In genomic region chr12:11927311-11927935, GRCh38 we compare ENCODE assay signal across 18 cellular contexts.
A peak's percentile ranks its signal among the peaks of the same experiment; 100 is the strongest.
DNase-seq lines count a peak whose midpoint lies in the region; ATAC-seq and TF ChIP-seq lines count a peak whose summit lies in the region.
"Had no signal": no experiment of that assay in that cellular context is flagged by ENCODE, and none has a peak within 500 bp of the region (broad histone marks: within the 10 kb centered on the region; RNA-seq: fewer than 3 reads in every experiment).

No MANE protein-coding gene starts in this region.

- CTCF ChIA-PET in activated CD4-positive, alpha-beta memory T cell treated with anti-CD3 and anti-CD28 coated beads for 36 hours (lab: Charles Lee): no interaction called here

- intact Hi-C loops in activated CD4-positive, alpha-beta memory T cell treated with anti-CD3 and anti-CD28 coated beads for 36 hours (cut with micrococcal nuclease): no loop called here

- DNase-seq in AG08396 (ENCODE audit: low spot score) (peak; percentile 39), NCI-H146 treated with DMSO at 0.1 percent for 48 hours (lab: John Stamatoyannopoulos, UW; ENCODE audit: unreplicated experiment) (peak; percentile 94), astrocyte of the spinal cord (ENCODE audit: low read depth, low spot score) (peak; percentile 33), islet precursor cell (peak; percentile 81), cerebellar nuclear complex (lab: John Stamatoyannopoulos, UW) (no peak)
- DNase-seq in activated CD4-positive, alpha-beta memory T cell treated with anti-CD3 and anti-CD28 coated beads for 36 hours: no peak
- DNase-seq: activated naive CD4-positive, alpha-beta T cell treated with anti-CD3 and anti-CD28 coated beads, Interleukin-2, amount 50 U/mL, for 16 hours; activated T-cell treated with anti-CD3 and anti-CD28 coated beads for 4 hours; CD8-positive, alpha-beta T cell; DND-41; effector memory CD4-positive, alpha-beta T cell; left ventricle myocardium superior; NCI-H82; posterior cingulate gyrus; stimulated activated naive CD8-positive, alpha-beta T cell treated with anti-CD3 and anti-CD28 coated beads, Interleukin-15, Interleukin-2, amounts not matched to agents 100 U/mL and 50 U/mL, for 24 hours; T-helper 17 cell had no signal

- POLR2A ChIA-PET in activated CD4-positive, alpha-beta memory T cell treated with anti-CD3 and anti-CD28 coated beads for 36 hours (lab: Charles Lee): no interaction called here

- H3K27me3 Mint-ChIP-seq in activated CD4-positive, alpha-beta memory T cell treated with anti-CD3 and anti-CD28 coated beads for 36 hours: peaks cover 1% of the 10 kb centered on the region
- H3K27me3 Mint-ChIP-seq: T-helper 17 cell had no signal

- H3K36me3 Mint-ChIP-seq in activated CD4-positive, alpha-beta memory T cell treated with anti-CD3 and anti-CD28 coated beads for 36 hours: no peaks in the 10 kb centered on the region
- H3K36me3 Mint-ChIP-seq: CD8-positive, alpha-beta T cell had no signal

- H3K9me3 Mint-ChIP-seq in activated CD4-positive, alpha-beta memory T cell treated with anti-CD3 and anti-CD28 coated beads for 36 hours: no peaks in the 10 kb centered on the region
- H3K9me3 Mint-ChIP-seq: CD8-positive, alpha-beta T cell had no signal

- H3K4me1 Mint-ChIP-seq in activated CD4-positive, alpha-beta memory T cell treated with anti-CD3 and anti-CD28 coated beads for 36 hours (ENCODE audit: low read depth): peaks cover 14% of the 10 kb centered on the region

- in situ Hi-C loops in astrocyte of the spinal cord (cut with HindIII; ENCODE audit: low sequenced_read_pairs): no loop called here

- no peak overlapping the region for H3K4me3 Mint-ChIP-seq in activated CD4-positive, alpha-beta memory T cell treated with anti-CD3 and anti-CD28 coated beads for 36 hours
- H3K4me3 Mint-ChIP-seq: CD8-positive, alpha-beta T cell; T-helper 17 cell had no signal

- TF ChIP-seq CTCF in astrocyte of the spinal cord (IDR thresholded peaks at IDR 0.05; ENCODE audit: low read depth, low read length): no peak

- no peak overlapping the region for H3K27ac Mint-ChIP-seq in activated CD4-positive, alpha-beta memory T cell treated with anti-CD3 and anti-CD28 coated beads for 36 hours
- H3K27ac Mint-ChIP-seq: CD8-positive, alpha-beta T cell; T-helper 17 cell had no signal

- no peak for ATAC-seq in HG03442 (IDR thresholded peaks at IDR 0.05; ENCODE audit: unreplicated experiment)
- ATAC-seq in HG02884 (IDR thresholded peaks at IDR 0.05; ENCODE audit: unreplicated experiment): no peak
- ATAC-seq: CD8-positive, alpha-beta T cell; left ventricle myocardium superior; stimulated activated naive CD8-positive, alpha-beta T cell treated with anti-CD3 and anti-CD28 coated beads, Interleukin-15, Interleukin-2, amounts not matched to agents 100 U/mL and 50 U/mL, for 24 hours; T-helper 17 cell had no signal

- no peak overlapping the region for H3K4me3 ChIP-seq in astrocyte of the spinal cord (ENCODE audit: low read depth, low read length)

Comparison
In these comparisons a context has a peak if more than half of its experiments do, and no peak if none do; other contexts are left out.
1. DNase-seq: peak in AG08396 (single experiment), NCI-H146 treated with DMSO at 0.1 percent for 48 hours (single experiment), astrocyte of the spinal cord (single experiment) and islet precursor cell (single experiment); none in activated CD4-positive, alpha-beta memory T cell treated with anti-CD3 and anti-CD28 coated beads for 36 hours (single experiment) and cerebellar nuclear complex (0 of 2).